26 cellular contexts compared by ENCODE assay signal in the genomic region with DNA sequence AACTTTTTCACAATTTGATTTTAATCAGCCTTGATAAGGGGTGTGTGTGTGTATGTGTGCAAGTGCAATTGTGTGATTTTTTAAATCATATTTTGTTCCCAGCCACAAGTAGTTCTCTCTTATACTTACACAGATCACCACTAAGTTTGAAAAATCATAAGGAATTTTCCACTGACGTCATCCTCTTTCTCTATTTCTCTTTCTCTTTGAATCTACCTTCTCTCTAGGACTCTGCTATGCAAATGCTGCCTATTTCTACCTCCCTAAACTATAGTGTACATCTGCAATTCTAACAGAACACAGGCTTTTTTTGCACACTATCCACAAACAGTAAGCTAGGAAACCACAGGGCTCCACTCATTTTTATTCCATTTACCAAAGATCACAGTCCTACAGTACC.
"Had no signal": no experiment of that assay in that cellular context is flagged by ENCODE, and none has a peak within 500 bp of the region (broad histone marks: within the 10 kb centered on the region; RNA-seq: fewer than 3 reads in every experiment).

No MANE protein-coding gene starts in this region.

- H3K36me3 ChIP-seq: adrenal gland, breast epithelium, Peyer's patch, SJSA1 had no signal

- DNase-seq: activated CD4-positive, alpha-beta T cell treated with anti-CD3 and anti-CD28 coated beads for 36 hours; activated CD4-positive, alpha-beta T cell treated with anti-CD3 and anti-CD28 coated beads, Interleukin-2, amount 10 ng/mL, durations not matched to agents 7 days and 5 days; activated CD4-positive, alpha-beta T cell treated with anti-CD3 and anti-CD28 coated beads, Interleukin-2, amount 50 U/mL, for 48 hours; activated CD8-positive, alpha-beta T cell treated with anti-CD3 and anti-CD28 coated beads, Interleukin-2, amount 10 ng/mL, durations not matched to agents 7 days and 5 days; activated gamma-delta T cell; activated naive CD4-positive, alpha-beta T cell treated with Interleukin-2 at 50 U/mL for 16 hours; activated T-cell treated with anti-CD3 and anti-CD28 coated beads, Interleukin-2, amount 50 U/mL, for 24 hours; adrenal gland; body of pancreas; NCI-H1048; NCI-H1105 treated with DMSO at 0.1 percent for 48 hours; NCI-H1436; NCI-H1694 treated with DMSO at 0.1 percent for 48 hours; NCI-H2029; NCI-H510A; NCI-H526; NCI-H748 treated with DMSO at 0.1 percent for 48 hours; Peyer's patch; RPMI8226; SHP77 treated with DMSO at 0.1 percent for 48 hours; SK-N-SH had no signal

- ATAC-seq: activated CD4-positive, alpha-beta T cell treated with anti-CD3 and anti-CD28 coated beads for 36 hours; activated CD4-positive, CD25-positive, alpha-beta regulatory T cell treated with anti-CD3 and anti-CD28 coated beads, Interleukin-2, amount 50 U/mL, for 24 hours; activated CD8-positive, alpha-beta T cell treated with anti-CD3 and anti-CD28 coated beads, Interleukin-2, amount 10 ng/mL, durations not matched to agents 7 days and 5 days; body of pancreas; WTC11 had no signal

- FAIRE-seq: astrocyte had no signal

- H3K4me1 ChIP-seq: adrenal gland, body of pancreas, breast epithelium, Peyer's patch, SJSA1 had no signal

- H3K4me3 ChIP-seq: adrenal gland, body of pancreas, breast epithelium, Peyer's patch, SJSA1 had no signal

- H3K27ac ChIP-seq: adrenal gland, body of pancreas, breast epithelium, Peyer's patch, SJSA1 had no signal

- H3K27me3 ChIP-seq: adrenal gland, body of pancreas, breast epithelium, Peyer's patch, SJSA1 had no signal

- H3K9me3 ChIP-seq: adrenal gland, body of pancreas, breast epithelium, Peyer's patch, SJSA1, SK-N-SH had no signal
